Comparison of ENCODE assay signal across 17 cellular contexts in genomic region chr3:153295906-153296305, GRCh38.
DNase-seq lines count a peak whose midpoint lies in the region; ATAC-seq and TF ChIP-seq lines count a peak whose summit lies in the region.
"Had no signal": no experiment of that assay in that cellular context is flagged by ENCODE, and none has a peak within 500 bp of the region (broad histone marks: within the 10 kb centered on the region; RNA-seq: fewer than 3 reads in every experiment).

No MANE protein-coding gene starts in this region.

- no peaks in the 10 kb centered on the region for H3K9me2 ChIP-seq in MM.1S (replicated peaks; ENCODE audit: insufficient read depth, low read length)

- DNase-seq in AG10803 (ENCODE audit: low read depth) (peak; percentile 71), adipocyte (ENCODE audit: low read depth) (peak; percentile 79), fibroblast of lung (ENCODE audit: low read depth in 2 of 2) (peak; percentile 36 to 96), left lung (no peak), MM.1S (no peak), SKM-1 (lab: John Stamatoyannopoulos, UW; ENCODE audit: unreplicated experiment) (no peak)
- DNase-seq: COR-L47, DMS153, HCEC 1CT, NCI-H1105 treated with DMSO at 0.1 percent for 48 hours, NCI-H1930, NCI-H69, RPMI8226, SIG-M5 had no signal

- no peaks in the 10 kb centered on the region for H3K9me3 ChIP-seq in adipocyte (ENCODE audit: control insufficient read depth, low read length)
- no peaks in the 10 kb centered on the region for H3K9me3 ChIP-seq in fibroblast of lung (ENCODE audit: control insufficient read depth, insufficient read depth, low read depth, low read length)
- H3K9me3 ChIP-seq in left lung: no peaks in the 10 kb centered on the region
- H3K9me3 ChIP-seq in MM.1S (replicated peaks; ENCODE audit: insufficient read depth, low read length): no peaks in the 10 kb centered on the region
- H3K9me3 ChIP-seq: A549 had no signal

- intact Hi-C loops in left lung (cut with DNase I): loop anchor here in 1 of 2 donors (10.0 kb wide), 1 partner anchor 131 kb away; the partner anchor contains the start of gene RAP2B

- no peak overlapping the region for H3K9ac ChIP-seq in adipocyte (ENCODE audit: low read length)
- H3K9ac ChIP-seq in fibroblast of lung (ENCODE audit: insufficient read depth, low read length): no peak overlapping the region
- no peak overlapping the region for H3K9ac ChIP-seq in MM.1S (ENCODE audit: low read length)

- ATAC-seq in left lung (peak; percentile 42), GM21381 (IDR thresholded peaks at IDR 0.05; ENCODE audit: unreplicated experiment) (no peak), GM18505 (IDR thresholded peaks at IDR 0.05; ENCODE audit: unreplicated experiment) (no peak)
- ATAC-seq: A549 had no signal

- H3K79me2 ChIP-seq in fibroblast of lung (ENCODE audit: control insufficient read depth, insufficient read depth, low read length): no peaks in the 10 kb centered on the region
- H3K79me2 ChIP-seq in MM.1S (ENCODE audit: low read length): no peaks in the 10 kb centered on the region

- H3K27ac ChIP-seq in fibroblast of lung (ENCODE audit: insufficient read depth, low read length) (no peak overlapping the region), left lung (peak overlapping the region in 1 of 2 donors; percentile 58), MM.1S (ENCODE audit: low read length) (no peak overlapping the region)
- H3K27ac ChIP-seq: A549 had no signal

- no peaks in the 10 kb centered on the region for H3F3A ChIP-seq in MM.1S (ENCODE audit: insufficient read depth, low read length)

- H4K20me1 ChIP-seq in fibroblast of lung (ENCODE audit: control insufficient read depth, extremely low read depth, insufficient read depth, low read length) (no peaks in the 10 kb centered on the region), MM.1S (ENCODE audit: insufficient read depth, low read length) (no peaks in the 10 kb centered on the region)

- H3K27me3 ChIP-seq in adipocyte (replicated peaks; ENCODE audit: control insufficient read depth, insufficient read depth, low read length) (no peaks in the 10 kb centered on the region), fibroblast of lung (ENCODE audit: control insufficient read depth, insufficient read depth, low read length) (no peaks in the 10 kb centered on the region), left lung (no peaks in the 10 kb centered on the region), MM.1S (replicated peaks; ENCODE audit: insufficient read depth, low read length) (no peaks in the 10 kb centered on the region)

- H3K4me3 ChIP-seq in AG10803 (ENCODE audit: low read length) (no peak overlapping the region), adipocyte (ENCODE audit: low read length) (no peak overlapping the region), fibroblast of lung (replicated peaks in 1 of 4; ENCODE audit: control extremely low read depth in 1 of 4, insufficient read depth in 1 of 4, low read depth in 3 of 4, low read length in 4 of 4) (no peak overlapping the region), left lung (no peak overlapping the region), MM.1S (ENCODE audit: low read length) (no peak overlapping the region)
- H3K4me3 ChIP-seq: A549 had no signal

- peaks cover 29% of the 10 kb centered on the region for H3K4me1 ChIP-seq in adipocyte (ENCODE audit: control insufficient read depth, insufficient read depth, low read length)
- no peaks in the 10 kb centered on the region for H3K4me1 ChIP-seq in fibroblast of lung (ENCODE audit: control insufficient read depth, extremely low read depth, insufficient read depth, low read length)
- peaks cover 21 to 29% of the 10 kb centered on the region in 2 donors for H3K4me1 ChIP-seq in left lung
- peaks cover 5% of the 10 kb centered on the region for H3K4me1 ChIP-seq in MM.1S (ENCODE audit: low read length)

- H2AFZ ChIP-seq in fibroblast of lung (ENCODE audit: low read length) (no peak overlapping the region), MM.1S (ENCODE audit: low read length) (no peak overlapping the region)

- TF ChIP-seq POLR2A in GM18505 (IDR thresholded peaks at IDR 0.05; ENCODE audit: borderline replicate concordance, extremely low read depth, insufficient read depth, insufficient read length): no peak

- H3K4me2 ChIP-seq in fibroblast of lung (ENCODE audit: extremely low read depth, insufficient read depth, low read length) (no peak overlapping the region), MM.1S (ENCODE audit: low read depth, low read length) (no peak overlapping the region)
- H3K4me2 ChIP-seq: A549 had no signal

- TF ChIP-seq CTCF in AG10803 (conservative IDR thresholded peaks at IDR 0.05; ENCODE audit: low read length) (no peak), fibroblast of lung (conservative IDR thresholded peaks at IDR 0.05 in 1 of 2, IDR thresholded peaks at IDR 0.05 in 1 of 2; ENCODE audit: low read depth in 1 of 2, low read length in 2 of 2) (no peak), left lung (IDR thresholded peaks at IDR 0.05) (no peak), MM.1S (IDR thresholded peaks at IDR 0.05; ENCODE audit: low read length) (no peak)

- H3K36me3 ChIP-seq in adipocyte (ENCODE audit: control insufficient read depth, insufficient read depth, low read length, severe bottlenecking) (no peaks in the 10 kb centered on the region), fibroblast of lung (ENCODE audit: control insufficient read depth, insufficient read depth, low read length) (no peaks in the 10 kb centered on the region), left lung (no peaks in the 10 kb centered on the region), MM.1S (replicated peaks; ENCODE audit: insufficient read depth, low read length) (no peaks in the 10 kb centered on the region)

Comparison
In these comparisons a context has a peak if more than half of its experiments do, and no peak if none do; other contexts are left out.
1. DNase-seq: peak in AG10803 (single experiment), adipocyte (single experiment) and fibroblast of lung (2 of 2); none in left lung (0 of 2), MM.1S (single experiment) and SKM-1 (single experiment).